ENCODE assay signal across 24 cellular contexts in the genomic region with DNA sequence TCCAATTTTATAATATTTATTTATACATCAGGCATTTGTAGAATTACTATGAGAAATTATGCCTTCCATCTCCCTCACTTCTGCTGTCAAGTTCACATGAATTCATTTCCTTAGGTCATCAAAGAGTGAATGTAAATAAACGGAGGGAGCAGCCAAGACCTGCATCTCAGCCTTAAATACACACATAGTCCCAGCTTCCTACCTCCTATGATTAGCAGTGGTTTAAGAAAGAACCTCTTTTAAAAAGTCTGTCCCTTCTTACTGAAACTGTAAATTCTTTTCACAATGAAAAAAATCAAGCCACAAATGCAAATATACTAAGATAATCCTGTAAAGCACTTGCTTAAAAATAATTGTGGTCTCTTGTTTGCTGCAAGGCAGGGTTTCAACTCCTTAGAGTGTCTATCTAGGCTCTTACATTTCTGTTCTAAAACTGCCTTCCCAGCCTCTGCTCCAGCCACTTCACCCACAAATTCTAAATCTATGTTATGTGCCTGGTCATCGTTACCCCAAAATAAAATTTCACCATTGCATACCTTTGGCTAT.
"Had no signal": no experiment of that assay in that cellular context is flagged by ENCODE, and none has a peak within 500 bp of the region (broad histone marks: within the 10 kb centered on the region; RNA-seq: fewer than 3 reads in every experiment).

No MANE protein-coding gene starts in this region.

- H3K27me3 ChIP-seq: esophagus squamous epithelium, heart right ventricle, left lung, ovary, sigmoid colon, tibial nerve, upper lobe of left lung had no signal

- H3K27ac ChIP-seq: esophagus squamous epithelium, heart right ventricle, left lung, ovary, psoas muscle, sigmoid colon, thoracic aorta, tibial nerve, upper lobe of left lung had no signal

- ATAC-seq: effector memory CD8-positive, alpha-beta T cell; heart right ventricle; left cardiac atrium; left lung; naive thymus-derived CD4-positive, alpha-beta T cell; psoas muscle; right cardiac atrium; stimulated activated memory B cell treated with anti-CD40 and anti-IgM and Interleukin-4, amounts not matched to agents 10 μg/mL and 1 μg/mL and 100 μg/mL, for 72 hours; stimulated activated naive CD8-positive, alpha-beta T cell treated with anti-CD3 and anti-CD28 coated beads, Interleukin-15, Interleukin-2, amounts not matched to agents 100 U/mL and 50 U/mL, for 24 hours had no signal

- DNase-seq: cortex of kidney; effector memory CD8-positive, alpha-beta T cell; erythroblast; esophagus squamous epithelium; foreskin melanocyte; glutamatergic neuron; heart right ventricle; hippocampal formation; left cardiac atrium; left lung; naive thymus-derived CD4-positive, alpha-beta T cell; occipital lobe; ovary; posterior cingulate gyrus; psoas muscle; right cardiac atrium; sigmoid colon; stimulated activated CD4-positive, alpha-beta T cell treated with anti-CD3 and anti-CD28 coated beads, Interleukin-4, amount 100 ng/mL, for 4 hours; stimulated activated naive CD8-positive, alpha-beta T cell treated with anti-CD3 and anti-CD28 coated beads, Interleukin-15, Interleukin-2, amounts not matched to agents 100 U/mL and 50 U/mL, for 24 hours; substantia nigra; upper lobe of left lung had no signal

- H3K4me3 ChIP-seq: esophagus squamous epithelium, heart right ventricle, left lung, ovary, psoas muscle, sigmoid colon, thoracic aorta, tibial nerve, upper lobe of left lung had no signal

- H3K36me3 ChIP-seq: esophagus squamous epithelium, heart right ventricle, left lung, ovary, sigmoid colon, thoracic aorta, tibial nerve, upper lobe of left lung had no signal

- H3K4me1 ChIP-seq: esophagus squamous epithelium, heart right ventricle, left lung, psoas muscle, sigmoid colon, tibial nerve, upper lobe of left lung had no signal

- H3K9me3 ChIP-seq: esophagus squamous epithelium, left lung, ovary, psoas muscle, sigmoid colon, thoracic aorta, tibial nerve, upper lobe of left lung had no signal
